Comparison of ENCODE assay signal across 16 cellular contexts in genomic region chr9:72140582-72140981, GRCh38. TPM values are rescaled to one million over a fixed set of nuclear protein-coding genes. Genes with fewer than 3 reads are reported as not detected.
"Had no signal": no experiment of that assay in that cellular context is flagged by ENCODE, and none has a peak within 500 bp of the region (broad histone marks: within the 10 kb centered on the region; RNA-seq: fewer than 3 reads in every experiment).

No MANE protein-coding gene starts in this region.

- H3K9me3 Mint-ChIP-seq: activated naive CD4-positive, alpha-beta T cell treated with anti-CD3 and anti-CD28 coated beads, Interleukin-2, amount 10 ng/mL, durations not matched to agents 7 days and 5 days; activated T-helper 2 cell treated with anti-CD3 and anti-CD28 coated beads, Interferon-gamma antibody, Interleukin-2, Interleukin-4, amounts not matched to agents 10 μg/mL and 5 μg/mL and 100 μg/mL, durations not matched to agents 14 hours and 24 hours and 36 hours; T-cell had no signal

- H3K27me3 Mint-ChIP-seq: activated naive CD4-positive, alpha-beta T cell treated with anti-CD3 and anti-CD28 coated beads, Interleukin-2, amount 10 ng/mL, durations not matched to agents 7 days and 5 days had no signal

- H3K27ac Mint-ChIP-seq: activated naive CD4-positive, alpha-beta T cell treated with anti-CD3 and anti-CD28 coated beads, Interleukin-2, amount 10 ng/mL, durations not matched to agents 7 days and 5 days; activated T-helper 2 cell treated with anti-CD3 and anti-CD28 coated beads, Interferon-gamma antibody, Interleukin-2, Interleukin-4, amounts not matched to agents 10 μg/mL and 5 μg/mL and 100 μg/mL, durations not matched to agents 14 hours and 24 hours and 36 hours; naive thymus-derived CD4-positive, alpha-beta T cell; T-cell had no signal

- H3K36me3 ChIP-seq: lower lobe of right lung, tibial artery had no signal

- H3K27ac ChIP-seq: lower lobe of right lung, tibial artery had no signal

- DNase-seq: activated CD4-positive, alpha-beta T cell treated with anti-CD3 and anti-CD28 coated beads, Interleukin-2, amount 50 U/mL, for 1 hour; activated CD4-positive, CD25-positive, alpha-beta regulatory T cell; activated naive CD4-positive, alpha-beta T cell treated with anti-CD3 and anti-CD28 coated beads, Interleukin-2, amount 10 ng/mL, durations not matched to agents 7 days and 5 days; central memory CD4-positive, alpha-beta T cell; cortex of kidney; effector memory CD4-positive, alpha-beta T cell; hypothalamus; lower lobe of right lung; naive thymus-derived CD4-positive, alpha-beta T cell; posterior cingulate gyrus; right cardiac atrium; T-cell; tibial artery had no signal

- H3K4me3 Mint-ChIP-seq: activated naive CD4-positive, alpha-beta T cell treated with anti-CD3 and anti-CD28 coated beads, Interleukin-2, amount 10 ng/mL, durations not matched to agents 7 days and 5 days; naive thymus-derived CD4-positive, alpha-beta T cell; T-cell had no signal

- H3K4me2 ChIP-seq: smooth muscle cell had no signal

- ATAC-seq: lower lobe of right lung; naive thymus-derived CD4-positive, alpha-beta T cell; right cardiac atrium; T-cell had no signal

- H3K36me3 Mint-ChIP-seq: activated naive CD4-positive, alpha-beta T cell treated with anti-CD3 and anti-CD28 coated beads, Interleukin-2, amount 10 ng/mL, durations not matched to agents 7 days and 5 days; naive thymus-derived CD4-positive, alpha-beta T cell; T-cell had no signal

- H3K4me1 ChIP-seq: lower lobe of right lung, tibial artery had no signal

- H3K9me3 ChIP-seq: lower lobe of right lung, tibial artery had no signal

- H3K4me1 Mint-ChIP-seq: activated naive CD4-positive, alpha-beta T cell treated with anti-CD3 and anti-CD28 coated beads, Interleukin-2, amount 10 ng/mL, durations not matched to agents 7 days and 5 days; naive thymus-derived CD4-positive, alpha-beta T cell; T-cell had no signal

- H3K4me3 ChIP-seq: lower lobe of right lung, smooth muscle cell, tibial artery had no signal

RNA-seq across cellular contexts. Expression of gene GDA, which starts 8.7 kb away (rescaled TPM):
- total RNA-seq: glomerular endothelial cell; naive thymus-derived CD4-positive, alpha-beta T cell had no signal
- polyA plus RNA-seq: naive thymus-derived CD4-positive, alpha-beta T cell had no signal
